ENCODE assay signal across 32 cellular contexts in the genomic region with DNA sequence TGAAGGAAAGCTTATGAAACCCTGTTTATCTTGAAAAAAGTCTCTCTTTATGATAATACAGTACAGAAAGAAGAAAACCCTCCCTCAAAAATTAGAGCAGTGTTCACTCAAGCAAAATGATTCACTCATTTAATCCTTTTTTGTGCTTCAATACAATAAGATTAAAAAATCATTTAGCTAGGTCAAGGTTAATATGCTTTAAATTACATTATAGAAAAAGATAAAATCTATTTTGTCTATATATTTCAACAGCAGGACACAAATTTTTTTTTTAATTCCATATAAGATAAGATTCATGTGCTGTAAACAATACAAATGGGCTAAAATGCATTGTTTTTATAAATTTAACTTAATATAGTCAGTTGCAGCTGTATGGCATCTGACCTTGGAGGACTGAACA.
"Had no signal": no experiment of that assay in that cellular context is flagged by ENCODE, and none has a peak within 500 bp of the region (broad histone marks: within the 10 kb centered on the region; RNA-seq: fewer than 3 reads in every experiment).

No MANE protein-coding gene starts in this region.

- DNase-seq: activated CD4-positive, alpha-beta memory T cell treated with anti-CD3 and anti-CD28 coated beads, Interleukin-2, amount 10 ng/mL, durations not matched to agents 7 days and 5 days; activated CD4-positive, alpha-beta T cell treated with anti-CD3 and anti-CD28 coated beads for 1 hour; activated CD4-positive, alpha-beta T cell treated with anti-CD3 and anti-CD28 coated beads for 36 hours; activated CD4-positive, alpha-beta T cell treated with anti-CD3 and anti-CD28 coated beads for 48 hours; activated CD4-positive, alpha-beta T cell treated with anti-CD3 and anti-CD28 coated beads, Interleukin-2, amount 10 ng/mL, durations not matched to agents 7 days and 5 days; activated CD4-positive, alpha-beta T cell treated with anti-CD3 and anti-CD28 coated beads, Interleukin-2, amount 50 U/mL, for 48 hours; activated CD4-positive, CD25-positive, alpha-beta regulatory T cell; activated CD8-positive, alpha-beta memory T cell treated with anti-CD3 and anti-CD28 coated beads for 24 hours; activated CD8-positive, alpha-beta memory T cell treated with anti-CD3 and anti-CD28 coated beads, Interleukin-2, amount 10 ng/mL, durations not matched to agents 7 days and 5 days; activated CD8-positive, alpha-beta memory T cell treated with anti-CD3 and anti-CD28 coated beads, Interleukin-2, amount 50 U/mL, for 48 hours; activated CD8-positive, alpha-beta T cell treated with anti-CD3 and anti-CD28 coated beads, Interleukin-2, amount 10 ng/mL, durations not matched to agents 7 days and 5 days; activated effector memory CD4-positive, alpha-beta T cell treated with Interleukin-2 at 50 U/mL for 16 hours; activated gamma-delta T cell; activated naive CD4-positive, alpha-beta T cell treated with anti-CD3 and anti-CD28 coated beads, Interleukin-2, amount 10 ng/mL, durations not matched to agents 7 days and 5 days; activated naive CD4-positive, alpha-beta T cell treated with Interleukin-2 at 50 U/mL for 16 hours; activated naive CD8-positive, alpha-beta T cell treated with anti-CD3 and anti-CD28 coated beads, Interleukin-2, amount 10 ng/mL, durations not matched to agents 7 days and 5 days; activated naive CD8-positive, alpha-beta T cell treated with anti-CD3 and anti-CD28 coated beads, Interleukin-2, amount 50 U/mL, for 24 hours; activated T-cell treated with anti-CD3 and anti-CD28 coated beads, Interleukin-2, amount 50 U/mL, for 24 hours; activated T-cell treated with anti-CD3 and anti-CD28 coated beads, Interleukin-2, amount 50 U/mL, for 48 hours; amygdala; anterior cingulate cortex; caudate nucleus; cerebellar nuclear complex; T-helper 1 cell; T-helper 2 cell; T-helper 9 cell; WERI-Rb-1 had no signal

- H3K4me3 ChIP-seq: ascending aorta, cardiac muscle cell had no signal

- H3K36me3 ChIP-seq: ascending aorta, cardiac muscle cell, WERI-Rb-1 had no signal

- H3K27ac ChIP-seq: ascending aorta, cardiac muscle cell, WERI-Rb-1 had no signal

- ATAC-seq: activated CD4-positive, alpha-beta T cell treated with anti-CD3 and anti-CD28 coated beads for 36 hours; activated CD4-positive, CD25-positive, alpha-beta regulatory T cell treated with anti-CD3 and anti-CD28 coated beads, Interleukin-2, amount 50 U/mL, for 24 hours; activated CD8-positive, alpha-beta memory T cell treated with anti-CD3 and anti-CD28 coated beads, Interleukin-2, amount 10 ng/mL, durations not matched to agents 7 days and 5 days; activated CD8-positive, alpha-beta T cell treated with anti-CD3 and anti-CD28 coated beads, Interleukin-2, amount 10 ng/mL, durations not matched to agents 7 days and 5 days; activated naive CD8-positive, alpha-beta T cell treated with anti-CD3 and anti-CD28 coated beads, Interleukin-2, amount 50 U/mL, for 24 hours; WTC11 had no signal

- H3K9me3 ChIP-seq: ascending aorta had no signal

- FAIRE-seq: TTC549 had no signal

- H3K4me1 ChIP-seq: ascending aorta had no signal

- H3K27me3 ChIP-seq: ascending aorta, cardiac muscle cell had no signal
